Comparison of ENCODE assay signal across 10 cellular contexts in the genomic region with DNA sequence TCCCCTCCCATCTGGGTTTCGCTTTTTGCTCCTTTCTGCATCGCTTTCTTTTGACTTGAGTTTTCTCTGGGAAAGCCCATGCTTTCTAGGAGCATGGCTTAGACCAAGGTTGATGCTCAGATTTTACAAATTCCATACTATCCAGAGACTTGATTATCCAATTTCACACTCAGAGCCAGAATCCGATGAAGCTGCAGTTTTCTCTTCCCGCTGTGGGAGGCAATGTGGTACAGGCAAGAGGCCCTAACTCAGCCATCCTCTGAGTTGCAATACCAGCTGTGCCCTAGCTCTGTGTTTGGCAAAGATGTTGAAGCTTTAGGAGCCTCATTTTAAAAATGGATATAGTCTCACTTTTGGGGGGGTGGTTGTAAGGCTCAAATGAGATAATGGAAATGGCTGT.
DNase-seq lines count a peak whose midpoint lies in the region; ATAC-seq and TF ChIP-seq lines count a peak whose summit lies in the region.
"Had no signal": no experiment of that assay in that cellular context is flagged by ENCODE, and none has a peak within 500 bp of the region (broad histone marks: within the 10 kb centered on the region; RNA-seq: fewer than 3 reads in every experiment).

No MANE protein-coding gene starts in this region.

- H3K36me3 ChIP-seq in breast epithelium: no peaks in the 10 kb centered on the region
- H3K36me3 ChIP-seq in Panc1 (ENCODE audit: control insufficient read depth, insufficient read depth, low read length): no peaks in the 10 kb centered on the region
- no peaks in the 10 kb centered on the region for H3K36me3 ChIP-seq in iPS-18a (ENCODE audit: control insufficient read depth, low read depth, low read length)
- no peaks in the 10 kb centered on the region for H3K36me3 ChIP-seq in testis (ENCODE audit: low read depth, missing control alignments)
- H3K36me3 ChIP-seq in psoas muscle (ENCODE audit: insufficient read depth in 1 of 2, low read depth in 1 of 2): no peaks in the 10 kb centered on the region

- no peaks in the 10 kb centered on the region for H3K9me3 ChIP-seq in breast epithelium
- H3K9me3 ChIP-seq in Panc1 (ENCODE audit: control insufficient read depth, insufficient read depth, low read depth, low read length): no peaks in the 10 kb centered on the region
- no peaks in the 10 kb centered on the region for H3K9me3 ChIP-seq in iPS-18a (ENCODE audit: control insufficient read depth, low read depth, low read length)
- no peaks in the 10 kb centered on the region for H3K9me3 ChIP-seq in testis
- H3K9me3 ChIP-seq in psoas muscle: no peaks in the 10 kb centered on the region

- POLR2A ChIA-PET in MCF 10A (lab: Yijun Ruan, JAX): no interaction called here
- POLR2A ChIA-PET in Panc1 (lab: Charles Lee): no interaction called here

- H3K27me3 Mint-ChIP-seq in MCF 10A (ENCODE audit: insufficient read depth, unreplicated experiment): no peaks in the 10 kb centered on the region
- no peaks in the 10 kb centered on the region for H3K27me3 Mint-ChIP-seq in activated CD4-positive, alpha-beta T cell treated with anti-CD3 and anti-CD28 coated beads, Interleukin-2, amount 10 ng/mL, durations not matched to agents 24 days and 14 days

- no peak overlapping the region for H3K27ac Mint-ChIP-seq in MCF 10A (ENCODE audit: low read depth, unreplicated experiment)
- H3K27ac Mint-ChIP-seq in activated CD4-positive, alpha-beta T cell treated with anti-CD3 and anti-CD28 coated beads, Interleukin-2, amount 10 ng/mL, durations not matched to agents 24 days and 14 days: no peak overlapping the region
- H3K27ac Mint-ChIP-seq: B cell had no signal

- no peaks in the 10 kb centered on the region for H3K27me3 ChIP-seq in breast epithelium
- no peaks in the 10 kb centered on the region for H3K27me3 ChIP-seq in Panc1 (ENCODE audit: control insufficient read depth, insufficient read depth, low read length)
- no peaks in the 10 kb centered on the region for H3K27me3 ChIP-seq in iPS-18a (ENCODE audit: control insufficient read depth, insufficient read depth, low read length)
- no peaks in the 10 kb centered on the region for H3K27me3 ChIP-seq in testis
- peaks cover 0 to 3% (median 0%) of the 10 kb centered on the region in 3 donors for H3K27me3 ChIP-seq in psoas muscle (ENCODE audit: insufficient read depth in 3 of 3, low read length in 2 of 3)

- ATAC-seq in Panc1: no peak
- no peak for ATAC-seq in psoas muscle
- ATAC-seq: HCT116 had no signal

- H3K4me1 ChIP-seq in breast epithelium (no peaks in the 10 kb centered on the region), Panc1 (ENCODE audit: control insufficient read depth, insufficient read depth, low read length) (no peaks in the 10 kb centered on the region), iPS-18a (ENCODE audit: control insufficient read depth, low read depth, low read length) (peaks cover 46% of the 10 kb centered on the region), testis (no peaks in the 10 kb centered on the region), psoas muscle (no peaks in the 10 kb centered on the region)

- no peaks in the 10 kb centered on the region for H3K36me3 Mint-ChIP-seq in MCF 10A (ENCODE audit: insufficient read depth, unreplicated experiment)
- no peaks in the 10 kb centered on the region for H3K36me3 Mint-ChIP-seq in activated CD4-positive, alpha-beta T cell treated with anti-CD3 and anti-CD28 coated beads, Interleukin-2, amount 10 ng/mL, durations not matched to agents 24 days and 14 days (ENCODE audit: low read depth)

- H3K9ac ChIP-seq in iPS-18a (ENCODE audit: low read length): no peak overlapping the region

- no peak overlapping the region for H3K27ac ChIP-seq in breast epithelium
- no peak overlapping the region for H3K27ac ChIP-seq in Panc1 (ENCODE audit: low read length)
- H3K27ac ChIP-seq in iPS-18a (ENCODE audit: low read length): no peak overlapping the region
- H3K27ac ChIP-seq in testis: no peak overlapping the region
- H3K27ac ChIP-seq in psoas muscle: no peak overlapping the region

- intact Hi-C loops in MCF 10A (cut with micrococcal nuclease) (no loop called here), breast epithelium (cut with DNase I; ENCODE audit: low total_unique reads) (no loop called here), Panc1 (cut with micrococcal nuclease; ENCODE audit: unreplicated experiment) (no loop called here), testis (cut with DNase I; ENCODE audit: low total_unique reads) (no loop called here), psoas muscle (cut with DNase I) (no loop called here)
- intact Hi-C loops in activated CD4-positive, alpha-beta T cell treated with anti-CD3 and anti-CD28 coated beads, Interleukin-2, amount 10 ng/mL, durations not matched to agents 24 days and 14 days (cut with micrococcal nuclease): no loop called here

- no peak for TF ChIP-seq CTCF in MCF 10A (IDR thresholded peaks at IDR 0.05; ENCODE audit: unreplicated experiment)
- no peak for TF ChIP-seq CTCF in breast epithelium (IDR thresholded peaks at IDR 0.05)
- TF ChIP-seq CTCF in Panc1 (IDR thresholded peaks at IDR 0.05): peak; percentile 41
- no peak for TF ChIP-seq CTCF in testis (IDR thresholded peaks at IDR 0.05)
- TF ChIP-seq CTCF in psoas muscle (IDR thresholded peaks at IDR 0.05): no peak

- no peak overlapping the region for H3K4me3 Mint-ChIP-seq in MCF 10A (ENCODE audit: unreplicated experiment)
- H3K4me3 Mint-ChIP-seq in activated CD4-positive, alpha-beta T cell treated with anti-CD3 and anti-CD28 coated beads, Interleukin-2, amount 10 ng/mL, durations not matched to agents 24 days and 14 days: no peak overlapping the region
- H3K4me3 Mint-ChIP-seq: B cell had no signal

- H3K4me3 ChIP-seq in breast epithelium (no peak overlapping the region), Panc1 (ENCODE audit: low read depth in 2 of 2, low read length in 2 of 2) (no peak overlapping the region), iPS-18a (ENCODE audit: low read length) (peak overlapping the region; percentile 55), testis (no peak overlapping the region), psoas muscle (no peak overlapping the region)

- BruUV-seq in MCF 10A (replicated peaks; lab: Mats Ljungman, UMichigan): no TSS peak
- no TSS peak for BruUV-seq in Panc1 (replicated peaks; lab: Mats Ljungman, UMichigan)

- TF ChIP-seq POLR2A in breast epithelium (IDR thresholded peaks at IDR 0.05) (no peak), testis (IDR thresholded peaks at IDR 0.05) (no peak)

- DNase-seq in MCF 10A (ENCODE audit: unreplicated experiment) (peak; percentile 40), breast epithelium (ENCODE audit: low spot score in 2 of 2) (no peak), Panc1 (ENCODE audit: low read depth, low spot score) (no peak), testis (peak; percentile 28), kidney glomerular epithelial cell (lab: John Stamatoyannopoulos, UW) (no peak), psoas muscle (no peak)
- DNase-seq in activated CD4-positive, alpha-beta T cell treated with anti-CD3 and anti-CD28 coated beads, Interleukin-2, amount 10 ng/mL, durations not matched to agents 24 days and 14 days: no peak

- peaks cover 13% of the 10 kb centered on the region for H3K9me3 Mint-ChIP-seq in MCF 10A (ENCODE audit: unreplicated experiment)
- H3K9me3 Mint-ChIP-seq in activated CD4-positive, alpha-beta T cell treated with anti-CD3 and anti-CD28 coated beads, Interleukin-2, amount 10 ng/mL, durations not matched to agents 24 days and 14 days: no peaks in the 10 kb centered on the region

- H3K4me1 Mint-ChIP-seq in MCF 10A (ENCODE audit: insufficient read depth, unreplicated experiment): no peaks in the 10 kb centered on the region
- no peaks in the 10 kb centered on the region for H3K4me1 Mint-ChIP-seq in activated CD4-positive, alpha-beta T cell treated with anti-CD3 and anti-CD28 coated beads, Interleukin-2, amount 10 ng/mL, durations not matched to agents 24 days and 14 days
- H3K4me1 Mint-ChIP-seq: B cell had no signal

- in situ Hi-C loops in Panc1 (cut with HindIII; ENCODE audit: low pct_unique_long_range_greater_than_20kb, low sequenced_read_pairs): no loop called here

- 69 to 76% methylated on average over 4 of the region's 4 CpGs for WGBS in testis, 2 donors
- 49 to 66% (median 52%) methylated on average over 4 of the region's 4 CpGs for WGBS in psoas muscle, 3 donors

- CTCF ChIA-PET in MCF 10A (lab: Yijun Ruan, JAX) (no interaction called here), Panc1 (lab: Charles Lee) (no interaction called here)

Comparison
In these comparisons a context has a peak if more than half of its experiments do, and no peak if none do; other contexts are left out.
1. DNase-seq: peak in MCF 10A (single experiment) and testis (single experiment); none in breast epithelium (0 of 2), Panc1 (single experiment), kidney glomerular epithelial cell (single experiment), activated CD4-positive, alpha-beta T cell treated with anti-CD3 and anti-CD28 coated beads, Interleukin-2, amount 10 ng/mL, durations not matched to agents 24 days and 14 days (single experiment) and psoas muscle (0 of 2).